In the genomic region with DNA sequence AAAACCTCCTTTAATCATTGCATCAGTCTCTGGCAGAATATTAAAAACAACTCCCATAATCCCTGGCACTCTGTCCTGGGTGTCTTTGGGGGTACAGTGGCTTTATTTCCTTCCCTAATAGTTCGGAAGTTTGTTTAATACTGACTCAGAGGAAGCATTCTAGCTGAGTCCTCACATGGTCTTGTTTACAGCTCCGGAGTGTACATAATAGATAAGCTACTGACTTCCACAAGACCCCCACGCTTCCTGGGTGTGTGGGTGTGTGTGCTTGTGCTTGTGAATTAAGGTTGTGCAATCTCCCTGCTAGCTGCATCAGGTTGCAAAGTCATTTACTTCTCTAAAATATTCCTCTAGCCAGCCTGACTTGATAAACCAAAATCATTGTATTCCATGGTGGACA, we compare ENCODE assay signal across 10 cellular contexts.
DNase-seq lines count a peak whose midpoint lies in the region; ATAC-seq and TF ChIP-seq lines count a peak whose summit lies in the region.
"Had no signal": no experiment of that assay in that cellular context is flagged by ENCODE, and none has a peak within 500 bp of the region (broad histone marks: within the 10 kb centered on the region; RNA-seq: fewer than 3 reads in every experiment).

No MANE protein-coding gene starts in this region.

- no peaks in the 10 kb centered on the region for H3K27me3 ChIP-seq in lower lobe of right lung (ENCODE audit: low read depth)

- no peak for TF ChIP-seq CTCF in lower lobe of right lung (IDR thresholded peaks at IDR 0.05)

- in situ Hi-C loops in ACHN (cut with HindIII; ENCODE audit: low pct_ligation_motif_present, low pct_unique_long_range_greater_than_20kb, low sequenced_read_pairs) = no loop called here

- no peak overlapping the region for H3K27ac ChIP-seq in lower lobe of right lung

- H3K27me3 Mint-ChIP-seq in stimulated activated naive CD8-positive, alpha-beta T cell treated with anti-CD3 and anti-CD28 coated beads, Interleukin-15, amount 100 ng/mL, for 72 hours = peaks cover 29% of the 10 kb centered on the region

- no peaks in the 10 kb centered on the region for H3K9me3 Mint-ChIP-seq in stimulated activated naive CD8-positive, alpha-beta T cell treated with anti-CD3 and anti-CD28 coated beads, Interleukin-15, amount 100 ng/mL, for 72 hours

- no peaks in the 10 kb centered on the region for H3K36me3 ChIP-seq in lower lobe of right lung

- H3K9me3 ChIP-seq in lower lobe of right lung = no peaks in the 10 kb centered on the region

- H3K4me1 ChIP-seq in lower lobe of right lung = peaks cover 21% of the 10 kb centered on the region

- H3K27ac Mint-ChIP-seq in stimulated activated naive CD8-positive, alpha-beta T cell treated with anti-CD3 and anti-CD28 coated beads, Interleukin-15, amount 100 ng/mL, for 72 hours = peak overlapping the region; percentile 21 to 52
- H3K27ac Mint-ChIP-seq: activated CD8-positive, alpha-beta memory T cell treated with anti-CD3 and anti-CD28 coated beads, Interleukin-2, amount 10 ng/mL, durations not matched to agents 7 days and 5 days had no signal

- no peak overlapping the region for H3K4me3 ChIP-seq in lower lobe of right lung

- H3K4me1 Mint-ChIP-seq in stimulated activated naive CD8-positive, alpha-beta T cell treated with anti-CD3 and anti-CD28 coated beads, Interleukin-15, amount 100 ng/mL, for 72 hours = no peaks in the 10 kb centered on the region

- H3K4me3 Mint-ChIP-seq in stimulated activated naive CD8-positive, alpha-beta T cell treated with anti-CD3 and anti-CD28 coated beads, Interleukin-15, amount 100 ng/mL, for 72 hours = no peak overlapping the region
- H3K4me3 Mint-ChIP-seq: activated CD8-positive, alpha-beta memory T cell treated with anti-CD3 and anti-CD28 coated beads, Interleukin-2, amount 10 ng/mL, durations not matched to agents 7 days and 5 days had no signal

- DNase-seq in stimulated activated naive CD8-positive, alpha-beta T cell treated with anti-CD3 and anti-CD28 coated beads, Interleukin-15, amount 100 ng/mL, for 72 hours = no peak
- no peak for DNase-seq in stimulated activated naive CD8-positive, alpha-beta T cell treated with anti-CD3 and anti-CD28 coated beads, Interleukin-15, Interleukin-2, amounts not matched to agents 100 U/mL and 50 U/mL, for 24 hours
- peak; percentile 40 for DNase-seq in dermis blood vessel endothelial cell
- DNase-seq in lower lobe of right lung = peak; percentile 86
- no peak for DNase-seq in cerebellar nuclear complex (lab: John Stamatoyannopoulos, UW)
- no peak for DNase-seq in ACHN
- DNase-seq in NCI-H2196 (lab: John Stamatoyannopoulos, UW; ENCODE audit: unreplicated experiment) = no peak
- DNase-seq: activated CD8-positive, alpha-beta memory T cell treated with anti-CD3 and anti-CD28 coated beads, Interleukin-2, amount 10 ng/mL, durations not matched to agents 7 days and 5 days; NCI-H774 had no signal

- ATAC-seq in stimulated activated naive CD8-positive, alpha-beta T cell treated with anti-CD3 and anti-CD28 coated beads, Interleukin-15, amount 100 ng/mL, for 72 hours = no peak
- ATAC-seq in stimulated activated naive CD8-positive, alpha-beta T cell treated with anti-CD3 and anti-CD28 coated beads, Interleukin-15, Interleukin-2, amounts not matched to agents 100 U/mL and 50 U/mL, for 24 hours = no peak
- ATAC-seq in lower lobe of right lung (peak; percentile 90 to 91), HG03469 (IDR thresholded peaks at IDR 0.05; ENCODE audit: unreplicated experiment) (no peak)
- ATAC-seq: activated CD8-positive, alpha-beta memory T cell treated with anti-CD3 and anti-CD28 coated beads, Interleukin-2, amount 10 ng/mL, durations not matched to agents 7 days and 5 days had no signal

- intact Hi-C loops in lower lobe of right lung (cut with DNase I) = no loop called here

Comparison
In these comparisons a context has a peak if more than half of its experiments do, and no peak if none do; other contexts are left out.
1. ATAC-seq: peak in lower lobe of right lung (2 of 2); none in stimulated activated naive CD8-positive, alpha-beta T cell treated with anti-CD3 and anti-CD28 coated beads, Interleukin-15, amount 100 ng/mL, for 72 hours (single experiment), stimulated activated naive CD8-positive, alpha-beta T cell treated with anti-CD3 and anti-CD28 coated beads, Interleukin-15, Interleukin-2, amounts not matched to agents 100 U/mL and 50 U/mL, for 24 hours (single experiment) and HG03469 (single experiment).
2. DNase-seq: peak in dermis blood vessel endothelial cell (single experiment) and lower lobe of right lung (single experiment); none in stimulated activated naive CD8-positive, alpha-beta T cell treated with anti-CD3 and anti-CD28 coated beads, Interleukin-15, amount 100 ng/mL, for 72 hours (0 of 2), stimulated activated naive CD8-positive, alpha-beta T cell treated with anti-CD3 and anti-CD28 coated beads, Interleukin-15, Interleukin-2, amounts not matched to agents 100 U/mL and 50 U/mL, for 24 hours (single experiment), cerebellar nuclear complex (0 of 2), ACHN (single experiment) and NCI-H2196 (single experiment).